1 cellular context compared by ENCODE assay signal in the genomic region with DNA sequence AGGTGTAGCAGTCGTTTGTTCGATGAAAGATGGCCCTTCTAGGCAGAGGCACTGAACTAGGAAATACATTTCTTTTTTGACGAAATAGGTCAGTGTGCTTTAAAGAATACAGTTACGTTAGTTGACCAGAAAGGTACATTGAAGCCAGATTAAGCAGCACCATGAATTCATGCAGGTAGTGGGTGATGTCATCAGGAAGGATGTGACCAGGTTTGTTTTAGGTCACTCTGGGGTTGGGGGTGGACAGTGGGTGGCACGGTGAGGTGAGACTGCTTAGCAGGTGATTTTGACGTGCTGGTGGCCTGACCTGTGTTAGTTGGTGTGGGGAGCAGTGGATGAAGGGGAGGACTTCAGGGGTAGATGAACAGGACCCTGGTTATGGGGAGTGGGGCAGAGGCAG.
A peak's percentile ranks its signal among the peaks of the same experiment; 100 is the strongest.
TF ChIP-seq lines count a peak whose summit lies in the region.

No MANE protein-coding gene starts in this region.

TF ChIP-seq in HepG2, 621 proteins besides CTCF, POLR2A, EP300 and RAD21:
- TF ChIP-seq CREB1 (IDR thresholded peaks at IDR 0.05) (peak; percentile 63), CREB1 (CRISPR knock-in tag; IDR thresholded peaks at IDR 0.05) (no peak), ATF7 (IDR thresholded peaks at IDR 0.05) (peak; percentile 93), ATF7 (CRISPR knock-in tag; IDR thresholded peaks at IDR 0.05) (no peak), ZNF75D (CRISPR knock-in tag; IDR thresholded peaks at IDR 0.05; ENCODE audit: borderline replicate concordance) (no peak)
- TF ChIP-seq, protein P1, sequence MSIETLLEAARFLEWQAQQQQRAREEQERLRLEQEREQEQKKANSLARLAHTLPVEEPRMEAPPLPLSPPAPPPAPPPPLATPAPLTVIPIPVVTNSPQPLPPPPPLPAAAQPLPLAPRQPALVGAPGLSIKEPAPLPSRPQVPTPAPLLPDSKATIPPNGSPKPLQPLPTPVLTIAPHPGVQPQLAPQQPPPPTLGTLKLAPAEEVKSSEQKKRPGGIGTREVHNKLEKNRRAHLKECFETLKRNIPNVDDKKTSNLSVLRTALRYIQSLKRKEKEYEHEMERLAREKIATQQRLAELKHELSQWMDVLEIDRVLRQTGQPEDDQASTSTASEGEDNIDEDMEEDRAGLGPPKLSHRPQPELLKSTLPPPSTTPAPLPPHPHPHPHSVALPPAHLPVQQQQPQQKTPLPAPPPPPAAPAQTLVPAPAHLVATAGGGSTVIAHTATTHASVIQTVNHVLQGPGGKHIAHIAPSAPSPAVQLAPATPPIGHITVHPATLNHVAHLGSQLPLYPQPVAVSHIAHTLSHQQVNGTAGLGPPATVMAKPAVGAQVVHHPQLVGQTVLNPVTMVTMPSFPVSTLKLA (IDR thresholded peaks at IDR 0.05) = no peak
- TF ChIP-seq, protein P2, sequence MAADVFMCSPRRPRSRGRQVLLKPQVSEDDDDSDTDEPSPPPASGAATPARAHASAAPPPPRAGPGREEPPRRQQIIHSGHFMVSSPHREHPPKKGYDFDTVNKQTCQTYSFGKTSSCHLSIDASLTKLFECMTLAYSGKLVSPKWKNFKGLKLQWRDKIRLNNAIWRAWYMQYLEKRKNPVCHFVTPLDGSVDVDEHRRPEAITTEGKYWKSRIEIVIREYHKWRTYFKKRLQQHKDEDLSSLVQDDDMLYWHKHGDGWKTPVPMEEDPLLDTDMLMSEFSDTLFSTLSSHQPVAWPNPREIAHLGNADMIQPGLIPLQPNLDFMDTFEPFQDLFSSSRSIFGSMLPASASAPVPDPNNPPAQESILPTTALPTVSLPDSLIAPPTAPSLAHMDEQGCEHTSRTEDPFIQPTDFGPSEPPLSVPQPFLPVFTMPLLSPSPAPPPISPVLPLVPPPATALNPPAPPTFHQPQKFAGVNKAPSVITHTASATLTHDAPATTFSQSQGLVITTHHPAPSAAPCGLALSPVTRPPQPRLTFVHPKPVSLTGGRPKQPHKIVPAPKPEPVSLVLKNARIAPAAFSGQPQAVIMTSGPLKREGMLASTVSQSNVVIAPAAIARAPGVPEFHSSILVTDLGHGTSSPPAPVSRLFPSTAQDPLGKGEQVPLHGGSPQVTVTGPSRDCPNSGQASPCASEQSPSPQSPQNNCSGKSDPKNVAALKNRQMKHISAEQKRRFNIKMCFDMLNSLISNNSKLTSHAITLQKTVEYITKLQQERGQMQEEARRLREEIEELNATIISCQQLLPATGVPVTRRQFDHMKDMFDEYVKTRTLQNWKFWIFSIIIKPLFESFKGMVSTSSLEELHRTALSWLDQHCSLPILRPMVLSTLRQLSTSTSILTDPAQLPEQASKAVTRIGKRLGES (CRISPR knock-in tag; IDR thresholded peaks at IDR 0.05; ENCODE audit: borderline replicate concordance) = no peak
